Comparison of ENCODE assay signal across 9 cellular contexts in genomic region chr9:128027166-128027539, GRCh38. TPM values are rescaled to one million over a fixed set of nuclear protein-coding genes. Genes with fewer than 3 reads are reported as not detected.
DNase-seq lines count a peak whose midpoint lies in the region; ATAC-seq and TF ChIP-seq lines count a peak whose summit lies in the region.
"Had no signal": no experiment of that assay in that cellular context is flagged by ENCODE, and none has a peak within 500 bp of the region (broad histone marks: within the 10 kb centered on the region; RNA-seq: fewer than 3 reads in every experiment).

No MANE protein-coding gene starts in this region.

- H3K36me3 ChIP-seq in right atrium auricular region, result no peaks in the 10 kb centered on the region

- no peaks in the 10 kb centered on the region for H3K36me3 Mint-ChIP-seq in activated T-cell treated with anti-CD3 and anti-CD28 coated beads, Interleukin-2, amount 50 U/mL, for 4 hours (ENCODE audit: insufficient read depth)

- no peaks in the 10 kb centered on the region for H3K27me3 Mint-ChIP-seq in activated T-cell treated with anti-CD3 and anti-CD28 coated beads, Interleukin-2, amount 50 U/mL, for 4 hours (ENCODE audit: low read depth)
- no peaks in the 10 kb centered on the region for H3K27me3 Mint-ChIP-seq in stimulated activated naive CD8-positive, alpha-beta T cell treated with anti-CD3 and anti-CD28 coated beads, Interleukin-15, amount 100 ng/mL, for 72 hours

- H3K4me1 ChIP-seq in right atrium auricular region, result no peaks in the 10 kb centered on the region

- no peak overlapping the region for H3K4me3 ChIP-seq in right atrium auricular region

- peaks cover 84% of the 10 kb centered on the region for H3K4me1 Mint-ChIP-seq in activated T-cell treated with anti-CD3 and anti-CD28 coated beads, Interleukin-2, amount 50 U/mL, for 4 hours (ENCODE audit: low read depth)
- peaks cover 95% of the 10 kb centered on the region for H3K4me1 Mint-ChIP-seq in stimulated activated naive CD8-positive, alpha-beta T cell treated with anti-CD3 and anti-CD28 coated beads, Interleukin-15, amount 100 ng/mL, for 72 hours

- TF ChIP-seq CTCF in right atrium auricular region (IDR thresholded peaks at IDR 0.05), result no peak

- peak; percentile 43 for DNase-seq in activated CD8-positive, alpha-beta memory T cell treated with anti-CD3 and anti-CD28 coated beads, Interleukin-2, amount 50 U/mL, for 4 hours
- no peak for DNase-seq in activated CD8-positive, alpha-beta memory T cell treated with anti-CD3 and anti-CD28 coated beads, Interleukin-2, amount 50 U/mL, for 48 hours
- DNase-seq in activated T-cell treated with anti-CD3 and anti-CD28 coated beads, Interleukin-2, amount 50 U/mL, for 4 hours, result peak; percentile 32
- no peak for DNase-seq in left lobe of liver (ENCODE audit: low spot score)
- DNase-seq in stimulated activated naive CD8-positive, alpha-beta T cell treated with anti-CD3 and anti-CD28 coated beads, Interleukin-15, amount 100 ng/mL, for 72 hours, result peak; percentile 67 to 73
- no peak for DNase-seq in RKO (ENCODE audit: low spot score)
- no peak for DNase-seq in right atrium auricular region (ENCODE audit: low spot score)
- DNase-seq in DMS53 treated with DMSO at 0.1 percent for 48 hours (lab: John Stamatoyannopoulos, UW; ENCODE audit: unreplicated experiment), result no peak
- DNase-seq: NCI-H526 had no signal

- H3K4me3 Mint-ChIP-seq in activated T-cell treated with anti-CD3 and anti-CD28 coated beads, Interleukin-2, amount 50 U/mL, for 4 hours, result peak overlapping the region; percentile 73
- peak overlapping the region; percentile 79 for H3K4me3 Mint-ChIP-seq in stimulated activated naive CD8-positive, alpha-beta T cell treated with anti-CD3 and anti-CD28 coated beads, Interleukin-15, amount 100 ng/mL, for 72 hours

- no peaks in the 10 kb centered on the region for H3K27me3 ChIP-seq in right atrium auricular region

- H3K27ac Mint-ChIP-seq in stimulated activated naive CD8-positive, alpha-beta T cell treated with anti-CD3 and anti-CD28 coated beads, Interleukin-15, amount 100 ng/mL, for 72 hours, result peak overlapping the region; percentile 98 to 99

- H3K9me3 ChIP-seq in right atrium auricular region, result no peaks in the 10 kb centered on the region

- no peaks in the 10 kb centered on the region for H3K9me3 Mint-ChIP-seq in activated T-cell treated with anti-CD3 and anti-CD28 coated beads, Interleukin-2, amount 50 U/mL, for 4 hours
- H3K9me3 Mint-ChIP-seq in stimulated activated naive CD8-positive, alpha-beta T cell treated with anti-CD3 and anti-CD28 coated beads, Interleukin-15, amount 100 ng/mL, for 72 hours, result no peaks in the 10 kb centered on the region

- ATAC-seq in activated T-cell treated with anti-CD3 and anti-CD28 coated beads, Interleukin-2, amount 50 U/mL, for 4 hours, result peak; percentile 66 to 70
- ATAC-seq in left lobe of liver, result peak; percentile 16
- peak; percentile 61 for ATAC-seq in stimulated activated naive CD8-positive, alpha-beta T cell treated with anti-CD3 and anti-CD28 coated beads, Interleukin-15, amount 100 ng/mL, for 72 hours

- H3K27ac ChIP-seq in right atrium auricular region, result no peak overlapping the region

RNA-seq across cellular contexts. Expression of gene NAIF1, which starts 40.0 kb away (rescaled TPM):
- 10 to 100 TPM in 1 of 3 donors, 1 to 10 TPM in 2; 9.5 to 11.2 (median 9.7) TPM for total RNA-seq in activated T-cell treated with anti-CD3 and anti-CD28 coated beads, Interleukin-2, amount 50 U/mL, for 4 hours
- total RNA-seq in left lobe of liver (6.3 TPM), right atrium auricular region (1 to 10 TPM; 5.8 to 8.2 TPM)

RNA-seq across cellular contexts. Expression of gene SLC25A25, which starts 40.9 kb away (rescaled TPM):
- total RNA-seq in activated T-cell treated with anti-CD3 and anti-CD28 coated beads, Interleukin-2, amount 50 U/mL, for 4 hours, result 10 to 100 TPM; 13.9 to 16.3 (median 15.6) TPM
- total RNA-seq in left lobe of liver, result 76.9 TPM
- total RNA-seq in right atrium auricular region, result 10 to 100 TPM in 1 of 2 donors, 1 to 10 TPM in 1; 8.2 to 11.8 TPM

RNA-seq across cellular contexts. Expression of gene EEIG1, which starts 46.4 kb away (rescaled TPM):
- 10 to 100 TPM; 75.5 to 87.3 (median 86.0) TPM for total RNA-seq in activated T-cell treated with anti-CD3 and anti-CD28 coated beads, Interleukin-2, amount 50 U/mL, for 4 hours
- 42.5 TPM for total RNA-seq in left lobe of liver
- 10 to 100 TPM in 1 of 2 donors, 1 to 10 TPM in 1; 8.3 to 11.6 TPM for total RNA-seq in right atrium auricular region

Comparison
In these comparisons a context has a peak if more than half of its experiments do, and no peak if none do; other contexts are left out.
1. DNase-seq: peak in activated CD8-positive, alpha-beta memory T cell treated with anti-CD3 and anti-CD28 coated beads, Interleukin-2, amount 50 U/mL, for 4 hours (single experiment), activated T-cell treated with anti-CD3 and anti-CD28 coated beads, Interleukin-2, amount 50 U/mL, for 4 hours (single experiment) and stimulated activated naive CD8-positive, alpha-beta T cell treated with anti-CD3 and anti-CD28 coated beads, Interleukin-15, amount 100 ng/mL, for 72 hours (2 of 2); none in activated CD8-positive, alpha-beta memory T cell treated with anti-CD3 and anti-CD28 coated beads, Interleukin-2, amount 50 U/mL, for 48 hours (single experiment), left lobe of liver (single experiment), RKO (single experiment), right atrium auricular region (single experiment) and DMS53 treated with DMSO at 0.1 percent for 48 hours (single experiment).
2. ATAC-seq: peak in every context shown above with its lines; median percentile 68 in activated T-cell treated with anti-CD3 and anti-CD28 coated beads, Interleukin-2, amount 50 U/mL, for 4 hours; 61 in stimulated activated naive CD8-positive, alpha-beta T cell treated with anti-CD3 and anti-CD28 coated beads, Interleukin-15, amount 100 ng/mL, for 72 hours; 16 in left lobe of liver.